In the genomic region with DNA sequence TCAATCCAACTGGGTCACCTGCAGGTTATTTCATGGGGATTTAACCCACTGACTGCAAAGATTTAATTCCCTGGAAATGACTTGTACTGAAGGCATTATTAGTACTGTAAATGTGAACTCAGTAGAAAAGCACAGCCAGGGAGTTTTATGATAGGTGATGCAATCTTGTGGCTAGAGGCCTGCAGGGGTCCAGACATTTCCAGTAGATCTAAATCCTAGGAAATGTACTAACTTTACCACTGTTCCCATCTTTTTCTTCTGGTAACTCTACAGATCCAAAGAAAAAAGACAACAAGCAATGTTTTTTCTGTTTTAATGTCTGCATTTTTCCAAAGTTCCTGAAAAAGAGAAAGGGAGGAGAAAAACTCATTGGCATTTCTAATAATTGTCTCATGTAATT, we compare ENCODE assay signal across 18 cellular contexts.
A peak's percentile ranks its signal among the peaks of the same experiment; 100 is the strongest.
DNase-seq lines count a peak whose midpoint lies in the region; ATAC-seq and TF ChIP-seq lines count a peak whose summit lies in the region.
"Had no signal": no experiment of that assay in that cellular context is flagged by ENCODE, and none has a peak within 500 bp of the region (broad histone marks: within the 10 kb centered on the region; RNA-seq: fewer than 3 reads in every experiment).

No MANE protein-coding gene starts in this region.

- H3K4me3 Mint-ChIP-seq in osteocyte (ENCODE audit: unreplicated experiment), result no peak overlapping the region
- no peak overlapping the region for H3K4me3 Mint-ChIP-seq in T-helper 17 cell
- H3K4me3 Mint-ChIP-seq: activated CD8-positive, alpha-beta memory T cell treated with anti-CD3 and anti-CD28 coated beads, Interleukin-2, amount 10 ng/mL, durations not matched to agents 7 days and 5 days; activated naive CD8-positive, alpha-beta T cell treated with anti-CD3 and anti-CD28 coated beads for 36 hours; CD8-positive, alpha-beta T cell; neural progenitor cell had no signal

- no peaks in the 10 kb centered on the region for H3K9me2 ChIP-seq in GM23248 (ENCODE audit: insufficient read depth)

- H3K4me1 Mint-ChIP-seq in osteocyte (ENCODE audit: unreplicated experiment), result peaks cover 14% of the 10 kb centered on the region
- peaks cover 2% of the 10 kb centered on the region for H3K4me1 Mint-ChIP-seq in T-helper 17 cell
- H3K4me1 Mint-ChIP-seq: neural progenitor cell had no signal

- no peak overlapping the region for H3K9ac ChIP-seq in GM23248
- H3K9ac ChIP-seq: neural progenitor cell had no signal

- no peaks in the 10 kb centered on the region for H3K27me3 ChIP-seq in GM23248 (replicated peaks; ENCODE audit: insufficient read depth)
- H3K27me3 ChIP-seq in MG63, result no peaks in the 10 kb centered on the region
- no peaks in the 10 kb centered on the region for H3K27me3 ChIP-seq in upper lobe of right lung
- H3K27me3 ChIP-seq: neural progenitor cell, SJSA1, spleen had no signal

- H3K9me3 Mint-ChIP-seq in osteocyte (ENCODE audit: unreplicated experiment), result peaks cover 13% of the 10 kb centered on the region

- H3K27ac Mint-ChIP-seq in osteocyte (ENCODE audit: unreplicated experiment) (peak overlapping the region; percentile 63), T-helper 17 cell (no peak overlapping the region)
- H3K27ac Mint-ChIP-seq: activated CD8-positive, alpha-beta memory T cell treated with anti-CD3 and anti-CD28 coated beads, Interleukin-2, amount 10 ng/mL, durations not matched to agents 7 days and 5 days; activated naive CD8-positive, alpha-beta T cell treated with anti-CD3 and anti-CD28 coated beads for 36 hours; neural progenitor cell had no signal

- H3F3A ChIP-seq in GM23248 (ENCODE audit: insufficient read depth), result no peaks in the 10 kb centered on the region

- peak; percentile 45 for DNase-seq in GM23248
- DNase-seq in MG63, result peak; percentile 17
- DNase-seq in brain pericyte (ENCODE audit: low read depth, low spot score), result peak; percentile 63
- no peak for DNase-seq in osteocyte (ENCODE audit: extremely low spot score, unreplicated experiment)
- DNase-seq in T-helper 17 cell, result no peak
- DNase-seq in upper lobe of right lung, result no peak
- DNase-seq in activated T-cell treated with anti-CD3 and anti-CD28 coated beads, Interleukin-2, amount 50 U/mL, for 48 hours, result no peak
- DNase-seq: activated CD8-positive, alpha-beta memory T cell treated with anti-CD3 and anti-CD28 coated beads, Interleukin-2, amount 10 ng/mL, durations not matched to agents 7 days and 5 days; activated naive CD8-positive, alpha-beta T cell treated with anti-CD3 and anti-CD28 coated beads for 36 hours; CD8-positive, alpha-beta T cell; H7; NCI-H1417 treated with DMSO at 0.1 percent for 48 hours; NCI-H774; spleen had no signal

- H2AFZ ChIP-seq in GM23248, result 0 out of 2 replicates have a peak overlapping the region, but pooled peaks have one; percentile 4
- H2AFZ ChIP-seq: neural progenitor cell had no signal

- H3K36me3 ChIP-seq in GM23248 (ENCODE audit: low read depth) (no peaks in the 10 kb centered on the region), MG63 (no peaks in the 10 kb centered on the region), upper lobe of right lung (no peaks in the 10 kb centered on the region)
- H3K36me3 ChIP-seq: neural progenitor cell, SJSA1 had no signal

- H3K9me3 ChIP-seq in GM23248 (ENCODE audit: low read depth), result no peaks in the 10 kb centered on the region
- H3K9me3 ChIP-seq in MG63, result no peaks in the 10 kb centered on the region
- no peaks in the 10 kb centered on the region for H3K9me3 ChIP-seq in T-helper 17 cell (ENCODE audit: control insufficient read depth, low read length, poor library complexity, severe bottlenecking)
- H3K9me3 ChIP-seq in upper lobe of right lung, result no peaks in the 10 kb centered on the region
- H3K9me3 ChIP-seq: SJSA1 had no signal

- H3K4me2 ChIP-seq in GM23248 (ENCODE audit: unreplicated experiment), result no peak overlapping the region
- H3K4me2 ChIP-seq: neural progenitor cell had no signal

- H3K27ac ChIP-seq in GM23248 (no peak overlapping the region), upper lobe of right lung (no peak overlapping the region)
- H3K27ac ChIP-seq: neural progenitor cell, SJSA1, spleen, VCaP had no signal

- H4K20me1 ChIP-seq in GM23248 (ENCODE audit: insufficient read depth), result no peaks in the 10 kb centered on the region

- intact Hi-C loops in upper lobe of right lung (cut with DNase I), result no loop called here

- TF ChIP-seq CTCF in osteocyte (IDR thresholded peaks at IDR 0.05) (no peak), upper lobe of right lung (IDR thresholded peaks at IDR 0.05) (no peak)

- H3K4me3 ChIP-seq in GM23248, result no peak overlapping the region
- H3K4me3 ChIP-seq in MG63, result no peak overlapping the region
- H3K4me3 ChIP-seq in upper lobe of right lung, result no peak overlapping the region
- H3K4me3 ChIP-seq: neural progenitor cell, SJSA1, spleen had no signal

- H3K4me1 ChIP-seq in GM23248 (ENCODE audit: insufficient read depth) (no peaks in the 10 kb centered on the region), upper lobe of right lung (no peaks in the 10 kb centered on the region)
- H3K4me1 ChIP-seq: SJSA1, spleen had no signal

- ATAC-seq in GM19023 (IDR thresholded peaks at IDR 0.05; ENCODE audit: unreplicated experiment), result no peak
- no peak for ATAC-seq in T-helper 17 cell
- no peak for ATAC-seq in upper lobe of right lung
- ATAC-seq: activated CD8-positive, alpha-beta memory T cell treated with anti-CD3 and anti-CD28 coated beads, Interleukin-2, amount 10 ng/mL, durations not matched to agents 7 days and 5 days; CD8-positive, alpha-beta T cell had no signal

- H3K79me2 ChIP-seq in GM23248 (ENCODE audit: insufficient read depth), result no peaks in the 10 kb centered on the region

- H3K36me3 Mint-ChIP-seq in osteocyte (ENCODE audit: unreplicated experiment), result peaks cover 5% of the 10 kb centered on the region
- H3K36me3 Mint-ChIP-seq in T-helper 17 cell (ENCODE audit: low read depth), result peaks cover 20% of the 10 kb centered on the region
- H3K36me3 Mint-ChIP-seq: neural progenitor cell had no signal

- in situ Hi-C loops in GM23248 (cut with MboI), result no loop called here

- H3K27me3 Mint-ChIP-seq in osteocyte (ENCODE audit: unreplicated experiment) (no peaks in the 10 kb centered on the region), T-helper 17 cell (no peaks in the 10 kb centered on the region)
- H3K27me3 Mint-ChIP-seq: activated CD8-positive, alpha-beta memory T cell treated with anti-CD3 and anti-CD28 coated beads, Interleukin-2, amount 10 ng/mL, durations not matched to agents 7 days and 5 days; activated naive CD8-positive, alpha-beta T cell treated with anti-CD3 and anti-CD28 coated beads for 36 hours had no signal

Comparison
In these comparisons a context has a peak if more than half of its experiments do, and no peak if none do; other contexts are left out.
1. DNase-seq: peak in GM23248 (single experiment), MG63 (single experiment) and brain pericyte (single experiment); none in osteocyte (single experiment), T-helper 17 cell (0 of 3), upper lobe of right lung (single experiment) and activated T-cell treated with anti-CD3 and anti-CD28 coated beads, Interleukin-2, amount 50 U/mL, for 48 hours (0 of 2).